23 cellular contexts compared by ENCODE assay signal in genomic region chr9:19660019-19660418, GRCh38.
DNase-seq lines count a peak whose midpoint lies in the region; ATAC-seq lines count a peak whose summit lies in the region.
"Had no signal": no experiment of that assay in that cellular context is flagged by ENCODE, and none has a peak within 500 bp of the region (broad histone marks: within the 10 kb centered on the region; RNA-seq: fewer than 3 reads in every experiment).

No MANE protein-coding gene starts in this region.

- DNase-seq in DMS53 treated with DMSO at 0.1 percent for 48 hours (lab: John Stamatoyannopoulos, UW; ENCODE audit: unreplicated experiment) (peak; percentile 59), NCI-H69 (lab: John Stamatoyannopoulos, UW) (peak; percentile 73), caudate nucleus (lab: John Stamatoyannopoulos, UW) (peak in 10 of 61 donors; percentile 14 to 77 (median 40)), myocyte (ENCODE audit: low read depth) (peak; percentile 15), left ventricle myocardium superior (no peak), Right ventricle myocardium superior (no peak)
- DNase-seq: activated CD4-positive, CD25-positive, alpha-beta regulatory T cell treated with anti-CD3 and anti-CD28 coated beads, Interleukin-2, amount 50 U/mL, for 72 hours; activated CD8-positive, alpha-beta T cell treated with anti-CD3 and anti-CD28 coated beads, Interleukin-2, amount 10 ng/mL, durations not matched to agents 7 days and 5 days; activated T-cell treated with anti-CD3 and anti-CD28 coated beads, Interleukin-2, amount 50 U/mL, for 1 hour; erythroblast; foreskin melanocyte; HCEC 1CT; immature natural killer cell; NCI-H2029; NCI-H524 treated with DMSO at 0.1 percent for 48 hours; sigmoid colon; stimulated activated CD8-positive, alpha-beta memory T cell treated with anti-CD3 and anti-CD28 coated beads, Interleukin-4, amount 100 ng/mL, for 48 hours had no signal

- ATAC-seq in HG02852 (IDR thresholded peaks at IDR 0.05; ENCODE audit: unreplicated experiment) (no peak), left ventricle myocardium superior (no peak), HG03439 (IDR thresholded peaks at IDR 0.05; ENCODE audit: unreplicated experiment) (no peak), Right ventricle myocardium superior (ENCODE audit: poor library complexity) (no peak)
- ATAC-seq: activated CD8-positive, alpha-beta T cell treated with anti-CD3 and anti-CD28 coated beads, Interleukin-2, amount 10 ng/mL, durations not matched to agents 7 days and 5 days; Right ventricle myocardium inferior had no signal

- intact Hi-C loops in left ventricle myocardium superior (cut with micrococcal nuclease) (no loop called here), Right ventricle myocardium superior (cut with DNase I) (no loop called here)

- peak overlapping the region; percentile 46 for H3K27ac ChIP-seq in caudate nucleus (ENCODE audit: low read depth, low read length)
- H3K27ac ChIP-seq: KMS-11, parathyroid adenoma, sigmoid colon, vagina had no signal

Comparison
In these comparisons a context has a peak if more than half of its experiments do, and no peak if none do; other contexts are left out.
1. DNase-seq: peak in DMS53 treated with DMSO at 0.1 percent for 48 hours (single experiment), NCI-H69 (single experiment) and myocyte (single experiment); none in left ventricle myocardium superior (single experiment) and Right ventricle myocardium superior (single experiment).